1 cellular context compared by ENCODE assay signal in the genomic region with DNA sequence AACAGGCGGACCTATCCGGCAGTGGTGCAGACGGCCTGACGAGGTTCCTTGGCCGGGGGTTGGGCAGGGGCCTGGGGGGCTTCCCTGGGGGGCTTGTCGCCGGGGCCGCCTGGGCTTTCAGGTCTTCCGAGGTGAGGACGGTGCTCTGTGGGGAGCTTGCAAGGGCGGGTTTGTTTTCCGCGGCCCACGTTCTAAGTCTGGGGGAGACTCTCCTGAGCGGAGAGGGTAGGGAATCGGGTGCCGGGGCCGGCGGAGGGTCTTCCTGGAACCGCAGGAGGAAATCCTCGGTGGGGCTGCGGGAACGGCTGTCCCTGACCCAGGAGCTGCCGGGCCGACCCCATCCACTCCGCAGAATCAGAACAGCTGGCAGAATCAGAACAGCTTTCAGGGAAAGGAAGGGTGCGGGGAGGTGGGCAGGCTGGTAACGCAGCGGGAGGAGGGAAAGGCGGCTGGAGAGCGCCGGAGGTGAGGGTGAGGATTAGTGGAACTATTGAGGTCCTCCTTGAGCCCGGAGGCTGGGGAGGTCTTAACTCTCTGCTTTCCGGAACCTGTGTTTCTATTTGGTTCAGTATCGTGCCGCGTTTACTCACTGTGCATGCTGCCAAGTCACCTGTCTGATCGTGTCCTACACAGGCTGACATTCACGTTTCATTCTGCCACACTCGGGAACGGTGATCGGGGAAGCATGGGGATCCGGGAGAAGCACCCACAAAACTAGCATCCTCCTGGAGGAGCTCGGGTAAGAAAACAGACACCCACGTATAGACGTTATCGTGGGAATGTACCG.
TF ChIP-seq lines count a peak whose summit lies in the region.

No MANE protein-coding gene starts in this region.

TF ChIP-seq in HepG2, 621 proteins besides CTCF, POLR2A, EP300 and RAD21 (continued from another document and continues in another):
- TF ChIP-seq, protein P1, sequence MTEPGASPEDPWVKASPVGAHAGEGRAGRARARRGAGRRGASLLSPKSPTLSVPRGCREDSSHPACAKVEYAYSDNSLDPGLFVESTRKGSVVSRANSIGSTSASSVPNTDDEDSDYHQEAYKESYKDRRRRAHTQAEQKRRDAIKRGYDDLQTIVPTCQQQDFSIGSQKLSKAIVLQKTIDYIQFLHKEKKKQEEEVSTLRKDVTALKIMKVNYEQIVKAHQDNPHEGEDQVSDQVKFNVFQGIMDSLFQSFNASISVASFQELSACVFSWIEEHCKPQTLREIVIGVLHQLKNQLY (CRISPR knock-in tag; IDR thresholded peaks at IDR 0.05), result no peak
- TF ChIP-seq ZBTB44 (CRISPR knock-in tag; IDR thresholded peaks at IDR 0.05) (no peak), ZNF674 (CRISPR knock-in tag; IDR thresholded peaks at IDR 0.05; ENCODE audit: low read depth) (0 out of 2 replicates have a peak, but pooled peaks have one; percentile 37), KDM4B (CRISPR knock-in tag; IDR thresholded peaks at IDR 0.05) (peak; percentile 59; the same call in 1 of the 2 replicates), FOXC1 (CRISPR knock-in tag; IDR thresholded peaks at IDR 0.05; ENCODE audit: borderline replicate concordance) (peak; percentile 77), MED1 (CRISPR knock-in tag; IDR thresholded peaks at IDR 0.05) (no peak; the same call in 1 of the 2 replicates), ZNF709 (CRISPR knock-in tag; IDR thresholded peaks at IDR 0.05) (no peak; the same call in 1 of the 2 replicates), ZNF616 (CRISPR knock-in tag; IDR thresholded peaks at IDR 0.05; ENCODE audit: low read depth) (no peak), ZNF713 (CRISPR knock-in tag; IDR thresholded peaks at IDR 0.05) (0 out of 2 replicates have a peak, but pooled peaks have one; percentile 67), ZNF749 (CRISPR knock-in tag; IDR thresholded peaks at IDR 0.05; ENCODE audit: borderline replicate concordance) (no peak; the same call in 1 of the 2 replicates), GTF2F1 (IDR thresholded peaks at IDR 0.05; ENCODE audit: low read length) (0 out of 2 replicates have a peak, but pooled peaks have one; percentile 6), MTA1 (CRISPR knock-in tag; IDR thresholded peaks at IDR 0.05; ENCODE audit: borderline replicate concordance) (no peak), DRAP1 (CRISPR knock-in tag; IDR thresholded peaks at IDR 0.05) (no peak), ZNF256 (CRISPR knock-in tag; conservative IDR thresholded peaks at IDR 0.05) (peak; percentile 80; the same call in 1 of the 2 replicates), ZNF160 (CRISPR knock-in tag; IDR thresholded peaks at IDR 0.05) (no peak), ZNF567 (CRISPR knock-in tag; IDR thresholded peaks at IDR 0.05; ENCODE audit: borderline replicate concordance) (0 out of 2 replicates have a peak, but pooled peaks have one; percentile 70), PRDM4 (CRISPR knock-in tag; IDR thresholded peaks at IDR 0.05; ENCODE audit: borderline replicate concordance) (0 out of 2 replicates have a peak, but pooled peaks have one; percentile 59), KDM3A (CRISPR knock-in tag; IDR thresholded peaks at IDR 0.05; ENCODE audit: low read depth) (0 out of 2 replicates have a peak, but pooled peaks have one; percentile 25), ATF3 (CRISPR knock-in tag; IDR thresholded peaks at IDR 0.05) (no peak), KLF9 (CRISPR knock-in tag; IDR thresholded peaks at IDR 0.05; ENCODE audit: low read depth) (no peak), ZNF652 (CRISPR knock-in tag; IDR thresholded peaks at IDR 0.05; ENCODE audit: borderline replicate concordance, low read depth) (peak; percentile 94), POLR2AphosphoS2 (IDR thresholded peaks at IDR 0.05; ENCODE audit: low read depth, low read length) (no peak), HHEX (CRISPR knock-in tag; IDR thresholded peaks at IDR 0.05) (no peak), ZBTB7B (CRISPR knock-in tag; IDR thresholded peaks at IDR 0.05) (peak; percentile 25), MXD4 (CRISPR knock-in tag; IDR thresholded peaks at IDR 0.05) (peak; percentile 58; the same call in 1 of the 2 replicates), ZNF550 (CRISPR knock-in tag; IDR thresholded peaks at IDR 0.05; ENCODE audit: borderline replicate concordance) (peak; percentile 60; the same call in 1 of the 2 replicates), SATB2 (CRISPR knock-in tag; IDR thresholded peaks at IDR 0.05) (0 out of 2 replicates have a peak, but pooled peaks have one; percentile 12), HNRNPH1 (optimal IDR thresholded peaks at IDR 0.05; ENCODE audit: low read depth, low read length) (no peak), ZNF766 (CRISPR knock-in tag; IDR thresholded peaks at IDR 0.05; ENCODE audit: borderline replicate concordance) (no peak), ZFP91 (CRISPR knock-in tag; IDR thresholded peaks at IDR 0.05; ENCODE audit: borderline replicate concordance) (0 out of 2 replicates have a peak, but pooled peaks have one; percentile 48), TRIM24 (CRISPR knock-in tag; IDR thresholded peaks at IDR 0.05) (no peak), MXD3 (CRISPR knock-in tag; IDR thresholded peaks at IDR 0.05) (0 out of 2 replicates have a peak, but pooled peaks have one; percentile 26), SIN3A (IDR thresholded peaks at IDR 0.05; ENCODE audit: borderline replicate concordance, low read depth, low read length) (peak; percentile 27), ZNF772 (CRISPR knock-in tag; IDR thresholded peaks at IDR 0.05) (peak; percentile 60; the same call in 1 of the 2 replicates), ZNF564 (CRISPR knock-in tag; IDR thresholded peaks at IDR 0.05) (peak; percentile 68; the same call in 1 of the 2 replicates), E2F2 (CRISPR knock-in tag; IDR thresholded peaks at IDR 0.05; ENCODE audit: borderline replicate concordance) (no peak), PHF8 (CRISPR knock-in tag; IDR thresholded peaks at IDR 0.05) (peak; percentile 3; the same call in 1 of the 2 replicates), DR1 (CRISPR knock-in tag; IDR thresholded peaks at IDR 0.05) (no peak), ZSCAN31 (CRISPR knock-in tag; IDR thresholded peaks at IDR 0.05; ENCODE audit: low read depth) (peak; percentile 49; the same call in 1 of the 2 replicates), ZBTB7A (CRISPR knock-in tag; IDR thresholded peaks at IDR 0.05) (peak; percentile 64), ZNF543 (CRISPR knock-in tag; IDR thresholded peaks at IDR 0.05) (0 out of 2 replicates have a peak, but pooled peaks have one; percentile 21), MIER2 (CRISPR knock-in tag; IDR thresholded peaks at IDR 0.05) (no peak), ATF7 (IDR thresholded peaks at IDR 0.05) (no peak), ATF7 (CRISPR knock-in tag; IDR thresholded peaks at IDR 0.05) (no peak), ZNF776 (CRISPR knock-in tag; IDR thresholded peaks at IDR 0.05) (0 out of 2 replicates have a peak, but pooled peaks have one; percentile 15)
- TF ChIP-seq, protein P2, sequence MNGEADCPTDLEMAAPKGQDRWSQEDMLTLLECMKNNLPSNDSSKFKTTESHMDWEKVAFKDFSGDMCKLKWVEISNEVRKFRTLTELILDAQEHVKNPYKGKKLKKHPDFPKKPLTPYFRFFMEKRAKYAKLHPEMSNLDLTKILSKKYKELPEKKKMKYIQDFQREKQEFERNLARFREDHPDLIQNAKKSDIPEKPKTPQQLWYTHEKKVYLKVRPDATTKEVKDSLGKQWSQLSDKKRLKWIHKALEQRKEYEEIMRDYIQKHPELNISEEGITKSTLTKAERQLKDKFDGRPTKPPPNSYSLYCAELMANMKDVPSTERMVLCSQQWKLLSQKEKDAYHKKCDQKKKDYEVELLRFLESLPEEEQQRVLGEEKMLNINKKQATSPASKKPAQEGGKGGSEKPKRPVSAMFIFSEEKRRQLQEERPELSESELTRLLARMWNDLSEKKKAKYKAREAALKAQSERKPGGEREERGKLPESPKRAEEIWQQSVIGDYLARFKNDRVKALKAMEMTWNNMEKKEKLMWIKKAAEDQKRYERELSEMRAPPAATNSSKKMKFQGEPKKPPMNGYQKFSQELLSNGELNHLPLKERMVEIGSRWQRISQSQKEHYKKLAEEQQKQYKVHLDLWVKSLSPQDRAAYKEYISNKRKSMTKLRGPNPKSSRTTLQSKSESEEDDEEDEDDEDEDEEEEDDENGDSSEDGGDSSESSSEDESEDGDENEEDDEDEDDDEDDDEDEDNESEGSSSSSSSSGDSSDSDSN (CRISPR knock-in tag; IDR thresholded peaks at IDR 0.05), result peak; percentile 36; the same call in 1 of the 2 replicates
- TF ChIP-seq, protein P3, sequence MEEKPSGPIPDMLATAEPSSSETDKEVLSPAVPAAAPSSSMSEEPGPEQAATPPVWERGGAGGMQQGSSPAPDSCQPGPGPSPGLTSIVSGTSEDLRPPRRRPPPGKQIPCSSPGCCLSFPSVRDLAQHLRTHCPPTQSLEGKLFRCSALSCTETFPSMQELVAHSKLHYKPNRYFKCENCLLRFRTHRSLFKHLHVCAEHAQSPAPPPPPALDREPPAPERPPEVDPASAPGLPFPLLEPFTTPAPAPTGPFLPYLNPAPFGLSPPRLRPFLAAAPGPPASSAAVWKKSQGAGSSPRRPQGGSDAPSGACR (CRISPR knock-in tag; IDR thresholded peaks at IDR 0.05), result peak; percentile 44; the same call in 1 of the 2 replicates
- TF ChIP-seq, protein P4, sequence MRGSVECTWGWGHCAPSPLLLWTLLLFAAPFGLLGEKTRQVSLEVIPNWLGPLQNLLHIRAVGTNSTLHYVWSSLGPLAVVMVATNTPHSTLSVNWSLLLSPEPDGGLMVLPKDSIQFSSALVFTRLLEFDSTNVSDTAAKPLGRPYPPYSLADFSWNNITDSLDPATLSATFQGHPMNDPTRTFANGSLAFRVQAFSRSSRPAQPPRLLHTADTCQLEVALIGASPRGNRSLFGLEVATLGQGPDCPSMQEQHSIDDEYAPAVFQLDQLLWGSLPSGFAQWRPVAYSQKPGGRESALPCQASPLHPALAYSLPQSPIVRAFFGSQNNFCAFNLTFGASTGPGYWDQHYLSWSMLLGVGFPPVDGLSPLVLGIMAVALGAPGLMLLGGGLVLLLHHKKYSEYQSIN (CRISPR knock-in tag; IDR thresholded peaks at IDR 0.05; ENCODE audit: borderline replicate concordance), result no peak
